ENCODE assay signal across 26 cellular contexts in genomic region chr5:139888368-139888767, GRCh38.
"Had no signal": no experiment of that assay in that cellular context is flagged by ENCODE, and none has a peak within 500 bp of the region (broad histone marks: within the 10 kb centered on the region; RNA-seq: fewer than 3 reads in every experiment).

No MANE protein-coding gene starts in this region.

- H3K36me3 Mint-ChIP-seq: mesothelial cell of epicardium; naive B cell; natural killer cell; stimulated activated effector memory CD8-positive, alpha-beta T cell treated with anti-CD3 and anti-CD28 coated beads, Interleukin-12 subunit alpha, Interleukin-12 subunit beta, amount 100 ng/mL, for 72 hours had no signal

- H3K9me3 ChIP-seq: left lung, lower lobe of right lung, pancreas, prostate gland, sigmoid colon, spleen, suprapubic skin, thoracic aorta, tibial artery, upper lobe of right lung had no signal

- H3K27ac Mint-ChIP-seq: mesothelial cell of epicardium; naive B cell; natural killer cell; stimulated activated effector memory CD8-positive, alpha-beta T cell treated with anti-CD3 and anti-CD28 coated beads, Interleukin-12 subunit alpha, Interleukin-12 subunit beta, amount 100 ng/mL, for 72 hours; stimulated activated naive CD8-positive, alpha-beta T cell treated with anti-CD3 and anti-CD28 coated beads, Interleukin-15, Interleukin-2, amounts not matched to agents 100 ng/mL and 50 ng/mL, for 24 hours had no signal

- H3K4me1 ChIP-seq: left lung, lower lobe of right lung, pancreas, prostate gland, tibial artery, upper lobe of right lung had no signal

- H3K4me3 ChIP-seq: left lung, lower lobe of right lung, pancreas, prostate gland, sigmoid colon, spleen, suprapubic skin, thoracic aorta, tibial artery, upper lobe of right lung had no signal

- H3K36me3 ChIP-seq: left lung, lower lobe of right lung, pancreas, prostate gland, spleen, suprapubic skin, thoracic aorta, upper lobe of right lung had no signal

- H3K4me3 Mint-ChIP-seq: mesothelial cell of epicardium; naive B cell; natural killer cell; stimulated activated effector memory CD8-positive, alpha-beta T cell treated with anti-CD3 and anti-CD28 coated beads, Interleukin-12 subunit alpha, Interleukin-12 subunit beta, amount 100 ng/mL, for 72 hours; stimulated activated naive CD8-positive, alpha-beta T cell treated with anti-CD3 and anti-CD28 coated beads, Interleukin-15, Interleukin-2, amounts not matched to agents 100 ng/mL and 50 ng/mL, for 24 hours had no signal

- DNase-seq: hippocampal formation; kidney; left colon; left lung; lower lobe of right lung; mammary epithelial cell; mesendoderm; naive B cell; natural killer cell; pancreas; posterior cingulate gyrus; retina; right cardiac atrium; sigmoid colon; small intestine; spleen; stimulated activated CD4-positive, alpha-beta T cell treated with anti-CD3 and anti-CD28 coated beads, Interleukin-4, amount 100 ng/mL, for 24 hours; stimulated activated naive CD4-positive, alpha-beta T cell; tibial artery; upper lobe of right lung had no signal

- H3K9me3 Mint-ChIP-seq: mesothelial cell of epicardium; natural killer cell; stimulated activated effector memory CD8-positive, alpha-beta T cell treated with anti-CD3 and anti-CD28 coated beads, Interleukin-12 subunit alpha, Interleukin-12 subunit beta, amount 100 ng/mL, for 72 hours; stimulated activated naive CD8-positive, alpha-beta T cell treated with anti-CD3 and anti-CD28 coated beads, Interleukin-15, Interleukin-2, amounts not matched to agents 100 ng/mL and 50 ng/mL, for 24 hours had no signal

- H3K27ac ChIP-seq: left lung, lower lobe of right lung, pancreas, prostate gland, sigmoid colon, spleen, suprapubic skin, thoracic aorta, tibial artery, upper lobe of right lung had no signal

- H3K27me3 ChIP-seq: left lung, pancreas, sigmoid colon, suprapubic skin, tibial artery, upper lobe of right lung had no signal

- ATAC-seq: left colon; left lung; lower lobe of right lung; pancreas; stimulated activated effector memory CD8-positive, alpha-beta T cell treated with anti-CD3 and anti-CD28 coated beads, Interleukin-12 subunit alpha, Interleukin-12 subunit beta, amount 100 ng/mL, for 72 hours; upper lobe of right lung had no signal
